ENCODE assay signal across 17 cellular contexts in genomic region chr3:135090020-135090717, GRCh38.
"Had no signal": no experiment of that assay in that cellular context is flagged by ENCODE, and none has a peak within 500 bp of the region (broad histone marks: within the 10 kb centered on the region; RNA-seq: fewer than 3 reads in every experiment).

No MANE protein-coding gene starts in this region.

- H3K9ac ChIP-seq: parathyroid adenoma had no signal

- ATAC-seq: esophagus mucosa; heart left ventricle; right lobe of liver; stimulated activated effector memory CD8-positive, alpha-beta T cell treated with anti-CD3 and anti-CD28 coated beads, Interleukin-12 subunit alpha, Interleukin-12 subunit beta, amount 100 ng/mL, for 72 hours; stimulated activated naive CD8-positive, alpha-beta T cell treated with anti-CD3 and anti-CD28 coated beads, Interleukin-15, Interleukin-2, amounts not matched to agents 100 U/mL and 50 U/mL, for 24 hours had no signal

- H3K27ac ChIP-seq: heart left ventricle, parathyroid adenoma, prostate gland, right lobe of liver had no signal

- H2AFZ ChIP-seq: parathyroid adenoma had no signal

- H3K79me2 ChIP-seq: parathyroid adenoma had no signal

- H3K36me3 ChIP-seq: heart left ventricle, prostate gland, right lobe of liver had no signal

- DNase-seq: cortex of kidney; dorsolateral prefrontal cortex; effector CD8-positive, alpha-beta T cell; heart left ventricle; hippocampal formation; kidney glomerular epithelial cell; mesendoderm; naive B cell; occipital lobe; right lobe of liver; stimulated activated CD4-positive, alpha-beta T cell treated with anti-CD3 and anti-CD28 coated beads, Interleukin-4, amount 100 ng/mL, for 1 hour; stimulated activated CD8-positive, alpha-beta memory T cell treated with anti-CD3 and anti-CD28 coated beads, Interleukin-4, amount 100 ng/mL, for 48 hours; stimulated activated naive CD8-positive, alpha-beta T cell treated with anti-CD3 and anti-CD28 coated beads, Interleukin-15, Interleukin-2, amounts not matched to agents 100 U/mL and 50 U/mL, for 24 hours had no signal

- H3K9me3 ChIP-seq: heart left ventricle, prostate gland, right lobe of liver had no signal

- H3K4me3 ChIP-seq: dorsolateral prefrontal cortex, heart left ventricle, prostate gland, right lobe of liver had no signal

- H3K27me3 ChIP-seq: dorsolateral prefrontal cortex, right lobe of liver had no signal

- H3K4me1 ChIP-seq: heart left ventricle, prostate gland, right lobe of liver had no signal
